In the genomic region with DNA sequence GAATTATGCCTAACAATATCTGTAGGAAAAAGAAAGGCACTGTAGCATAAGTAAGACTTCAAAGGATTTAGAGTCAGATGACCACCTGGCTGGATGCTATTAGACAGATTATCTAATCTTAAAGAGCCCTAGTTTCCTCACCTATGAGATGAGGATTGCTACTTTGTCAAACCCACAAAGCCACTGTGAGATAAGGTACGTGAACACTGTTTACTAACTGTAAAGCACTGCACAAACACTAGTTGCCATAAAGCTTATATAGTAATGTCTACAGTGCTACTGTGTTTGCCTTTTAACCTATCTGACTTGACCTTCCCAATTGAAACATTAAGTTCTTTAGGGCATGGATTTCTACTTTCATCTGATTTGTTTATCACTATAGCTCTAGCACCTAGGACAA, we compare ENCODE assay signal across 25 cellular contexts. TPM values are rescaled to one million over a fixed set of nuclear protein-coding genes. Genes with fewer than 3 reads are reported as not detected.
DNase-seq lines count a peak whose midpoint lies in the region; ATAC-seq and TF ChIP-seq lines count a peak whose summit lies in the region.
"Had no signal": no experiment of that assay in that cellular context is flagged by ENCODE, and none has a peak within 500 bp of the region (broad histone marks: within the 10 kb centered on the region; RNA-seq: fewer than 3 reads in every experiment).

No MANE protein-coding gene starts in this region.

- H3K4me1 ChIP-seq in CD8-positive, alpha-beta T cell (ENCODE audit: insufficient read depth, low read length), result peaks cover 57% of the 10 kb centered on the region
- H3K4me1 ChIP-seq in effector memory CD4-positive, alpha-beta T cell (ENCODE audit: control insufficient read depth, insufficient read depth, low read length, poor library complexity, severe bottlenecking), result peaks cover 29% of the 10 kb centered on the region
- peaks cover 44 to 48% of the 10 kb centered on the region in 2 donors for H3K4me1 ChIP-seq in naive thymus-derived CD4-positive, alpha-beta T cell (ENCODE audit: control insufficient read depth in 2 of 2, insufficient read depth in 2 of 2, low read length in 2 of 2)

- no peak overlapping the region for H3K4me3 ChIP-seq in CD8-positive, alpha-beta T cell (ENCODE audit: low read depth, low read length)
- no peak overlapping the region for H3K4me3 ChIP-seq in effector memory CD4-positive, alpha-beta T cell (ENCODE audit: insufficient read depth, low read depth, low read length, poor library complexity, severe bottlenecking)
- no peak overlapping the region for H3K4me3 ChIP-seq in naive thymus-derived CD4-positive, alpha-beta T cell (ENCODE audit: low read length)
- H3K4me3 ChIP-seq: GM23248, Peyer's patch had no signal

- no peaks in the 10 kb centered on the region for H3K9me3 ChIP-seq in CD4-positive, alpha-beta T cell (ENCODE audit: control insufficient read depth, low read length)
- H3K9me3 ChIP-seq in CD8-positive, alpha-beta T cell (ENCODE audit: low read length), result no peaks in the 10 kb centered on the region
- H3K9me3 ChIP-seq in effector memory CD4-positive, alpha-beta T cell (ENCODE audit: control insufficient read depth, low read length), result no peaks in the 10 kb centered on the region
- H3K9me3 ChIP-seq in naive thymus-derived CD4-positive, alpha-beta T cell (ENCODE audit: control insufficient read depth in 2 of 3, low read length in 3 of 3), result no peaks in the 10 kb centered on the region
- H3K9me3 ChIP-seq: Peyer's patch had no signal

- TF ChIP-seq CTCF in CD4-positive, alpha-beta T cell (IDR thresholded peaks at IDR 0.05), result no peak
- TF ChIP-seq CTCF in CD8-positive, alpha-beta T cell (IDR thresholded peaks at IDR 0.05), result no peak

- no peak overlapping the region for H3K4me3 Mint-ChIP-seq in CD4-positive, alpha-beta T cell
- H3K4me3 Mint-ChIP-seq in CD8-positive, alpha-beta T cell, result no peak overlapping the region
- no peak overlapping the region for H3K4me3 Mint-ChIP-seq in naive thymus-derived CD4-positive, alpha-beta T cell

- H3K27me3 Mint-ChIP-seq in CD4-positive, alpha-beta T cell, result no peaks in the 10 kb centered on the region
- no peaks in the 10 kb centered on the region for H3K27me3 Mint-ChIP-seq in CD8-positive, alpha-beta T cell (ENCODE audit: low read depth)
- H3K27me3 Mint-ChIP-seq in naive thymus-derived CD4-positive, alpha-beta T cell, result no peaks in the 10 kb centered on the region

- no peak overlapping the region for H3K27ac ChIP-seq in CD4-positive, alpha-beta T cell (ENCODE audit: low read depth, low read length)
- no peak overlapping the region for H3K27ac ChIP-seq in CD8-positive, alpha-beta T cell (ENCODE audit: low read depth, low read length)
- H3K27ac ChIP-seq in effector memory CD4-positive, alpha-beta T cell (ENCODE audit: insufficient read depth, low read length, poor library complexity, severe bottlenecking), result peak overlapping the region; percentile 30
- peak overlapping the region; percentile 16 for H3K27ac ChIP-seq in naive thymus-derived CD4-positive, alpha-beta T cell (ENCODE audit: low read depth, low read length)
- H3K27ac ChIP-seq: C4-2B, GM23248, Peyer's patch had no signal

- no peaks in the 10 kb centered on the region for H3K9me3 Mint-ChIP-seq in CD4-positive, alpha-beta T cell
- no peaks in the 10 kb centered on the region for H3K9me3 Mint-ChIP-seq in CD8-positive, alpha-beta T cell
- peaks cover 0 to 1% (median 0%) of the 10 kb centered on the region in 11 donors for H3K9me3 Mint-ChIP-seq in naive thymus-derived CD4-positive, alpha-beta T cell

- POLR2A ChIA-PET in CD4-positive, alpha-beta T cell (lab: Charles Lee), result interaction anchor here (2.8 kb wide), 1 partner anchor 9 kb away, joined by 19 read pairs; a partner anchor contains a TSS
- POLR2A ChIA-PET in CD8-positive, alpha-beta T cell (lab: Charles Lee), result interaction anchor here (4.1 kb wide), 1 partner anchor 9 kb away, joined by 27 read pairs; a partner anchor contains a TSS
- POLR2A ChIA-PET in naive thymus-derived CD4-positive, alpha-beta T cell (lab: Charles Lee), result interaction anchor here (0.6 to 19.7 kb wide), 6 partner anchors 5 to 199 kb away, joined by 3 to 715 read pairs (median 3); a partner anchor contains a TSS

- H3K4me1 Mint-ChIP-seq in CD4-positive, alpha-beta T cell (ENCODE audit: low read depth), result peaks cover 91% of the 10 kb centered on the region
- H3K4me1 Mint-ChIP-seq in CD8-positive, alpha-beta T cell (ENCODE audit: low read depth), result peaks cover 83% of the 10 kb centered on the region
- peaks cover 47 to 95% (median 86%) of the 10 kb centered on the region in 7 donors for H3K4me1 Mint-ChIP-seq in naive thymus-derived CD4-positive, alpha-beta T cell

- peaks cover 57% of the 10 kb centered on the region for H3K36me3 ChIP-seq in CD8-positive, alpha-beta T cell (ENCODE audit: insufficient read depth, low read length)
- H3K36me3 ChIP-seq in effector memory CD4-positive, alpha-beta T cell (ENCODE audit: control insufficient read depth, insufficient read depth, low read length), result peaks cover 59% of the 10 kb centered on the region
- peaks cover 12 to 59% (median 15%) of the 10 kb centered on the region in 3 experiments for H3K36me3 ChIP-seq in naive thymus-derived CD4-positive, alpha-beta T cell (ENCODE audit: control insufficient read depth in 2 of 3, insufficient read depth in 3 of 3, low read length in 3 of 3)

- no peak for ATAC-seq in CD4-positive, alpha-beta T cell (ENCODE audit: poor library complexity)
- ATAC-seq in CD8-positive, alpha-beta T cell, result no peak
- ATAC-seq in naive thymus-derived CD4-positive, alpha-beta T cell, result no peak
- ATAC-seq in HG02798 (IDR thresholded peaks at IDR 0.05; ENCODE audit: poor library complexity, unreplicated experiment), result no peak

- intact Hi-C loops in CD4-positive, alpha-beta T cell (cut with DNase I, micrococcal nuclease), result no loop called here
- intact Hi-C loops in CD8-positive, alpha-beta T cell (cut with DNase I, micrococcal nuclease), result no loop called here
- intact Hi-C loops in naive thymus-derived CD4-positive, alpha-beta T cell (cut with micrococcal nuclease), result no loop called here

- CTCF ChIA-PET in CD4-positive, alpha-beta T cell (lab: Charles Lee), result interaction anchor here (1.0 to 1.4 kb wide), 4 partner anchors 9 to 22 kb away, joined by 3 to 6 read pairs (median 5); a partner anchor contains a TSS
- CTCF ChIA-PET in CD8-positive, alpha-beta T cell (lab: Charles Lee), result interaction anchor here (0.7 to 6.0 kb wide), 6 partner anchors 10 to 123 kb away, joined by 3 to 51 read pairs (median 4); a partner anchor contains a TSS
- CTCF ChIA-PET in naive thymus-derived CD4-positive, alpha-beta T cell (lab: Charles Lee), result interaction anchor here (0.6 to 2.6 kb wide), 6 partner anchors 9 to 206 kb away, joined by 3 to 9 read pairs (median 4); no protein-coding TSS in a partner anchor

- peaks cover 92% of the 10 kb centered on the region for H3K36me3 Mint-ChIP-seq in CD4-positive, alpha-beta T cell (ENCODE audit: low read depth)
- H3K36me3 Mint-ChIP-seq in CD8-positive, alpha-beta T cell, result peaks cover 85% of the 10 kb centered on the region
- peaks cover 21 to 81% (median 65%) of the 10 kb centered on the region in 5 donors for H3K36me3 Mint-ChIP-seq in naive thymus-derived CD4-positive, alpha-beta T cell

- no peak for DNase-seq in CD4-positive, alpha-beta T cell
- no peak for DNase-seq in CD8-positive, alpha-beta T cell
- no peak for DNase-seq in effector memory CD4-positive, alpha-beta T cell
- no peak for DNase-seq in naive thymus-derived CD4-positive, alpha-beta T cell
- DNase-seq in NCI-H1417 (lab: John Stamatoyannopoulos, UW), result no peak
- DNase-seq in NCI-H2171 (lab: John Stamatoyannopoulos, UW), result no peak
- DNase-seq: ACHN; AML-193; Calu3; DMS53; EL; GM23248; HCEC 1CT; MM.1S; NCI-H1092; NCI-H146; NCI-H2029 treated with DMSO at 0.1 percent for 48 hours; NCI-H446 treated with DMSO at 0.1 percent for 48 hours; NCI-H69; NK-92 treated with Interleukin-12 subunit alpha and Interleukin-12 subunit beta, amount 100 ng/mL, for 24 hours; Peyer's patch had no signal

- peak overlapping the region; percentile 96 for H3K27ac Mint-ChIP-seq in CD4-positive, alpha-beta T cell
- peak overlapping the region; percentile 90 for H3K27ac Mint-ChIP-seq in CD8-positive, alpha-beta T cell
- H3K27ac Mint-ChIP-seq in naive thymus-derived CD4-positive, alpha-beta T cell, result peak overlapping the region in 8 of 9 donors; percentile 16 to 100 (median 93)

- H3K27me3 ChIP-seq in CD4-positive, alpha-beta T cell (ENCODE audit: control insufficient read depth, insufficient read depth, low read length), result no peaks in the 10 kb centered on the region
- H3K27me3 ChIP-seq in CD8-positive, alpha-beta T cell (ENCODE audit: insufficient read depth, low read length), result no peaks in the 10 kb centered on the region
- H3K27me3 ChIP-seq in effector memory CD4-positive, alpha-beta T cell (replicated peaks; ENCODE audit: control insufficient read depth, insufficient read depth, low read length, poor library complexity, severe bottlenecking), result no peaks in the 10 kb centered on the region
- no peaks in the 10 kb centered on the region for H3K27me3 ChIP-seq in naive thymus-derived CD4-positive, alpha-beta T cell (ENCODE audit: control insufficient read depth in 2 of 2, insufficient read depth in 2 of 2, low read length in 2 of 2)
- H3K27me3 ChIP-seq: Peyer's patch had no signal

RNA-seq across cellular contexts. Expression of a gene that starts 10.3 kb away (rescaled TPM):
- total RNA-seq in CD4-positive, alpha-beta T cell, result 10 to 100 TPM; 42.8 to 45.8 TPM
- total RNA-seq in CD8-positive, alpha-beta T cell, result 10 to 100 TPM; 45.7 to 50.6 TPM
- 10 to 100 TPM; 26.8 to 55.3 (median 43.8) TPM for total RNA-seq in naive thymus-derived CD4-positive, alpha-beta T cell
- polyA plus RNA-seq in naive thymus-derived CD4-positive, alpha-beta T cell, result 10 to 100 TPM; 24.5 to 29.3 TPM

RNA-seq across cellular contexts. Expression of a gene that starts 26.0 kb away (rescaled TPM):
- under 1 TPM; 0.30 to 0.34 TPM for total RNA-seq in CD4-positive, alpha-beta T cell
- under 1 TPM; 0.14 to 0.33 TPM for total RNA-seq in CD8-positive, alpha-beta T cell
- total RNA-seq in naive thymus-derived CD4-positive, alpha-beta T cell, result 1 to 10 TPM; 1.3 to 4.3 (median 2.3) TPM
- polyA plus RNA-seq in naive thymus-derived CD4-positive, alpha-beta T cell, result 10 to 100 TPM; 13.6 to 14.2 TPM
- total RNA-seq: Calu3, GM23248, LHCN-M2, Peyer's patch, SK-MEL-5 had no signal
- polyA plus RNA-seq: GM23248 had no signal

RNA-seq across cellular contexts. Expression of a gene that starts 58.9 kb away (rescaled TPM):
- total RNA-seq in CD4-positive, alpha-beta T cell, result not detected
- under 1 TPM in 1 of 2 experiments, not detected in 1; 0.08 TPM for total RNA-seq in CD8-positive, alpha-beta T cell
- total RNA-seq in naive thymus-derived CD4-positive, alpha-beta T cell, result not detected
- polyA plus RNA-seq in naive thymus-derived CD4-positive, alpha-beta T cell, result under 1 TPM in 1 of 2 donors, not detected in 1; 0.05 TPM
- total RNA-seq: GM23248, LHCN-M2, Peyer's patch had no signal
- polyA plus RNA-seq: GM23248 had no signal

Comparison
In these comparisons a context has a peak if more than half of its experiments do, and no peak if none do; other contexts are left out.
1. H3K27ac ChIP-seq: peak in effector memory CD4-positive, alpha-beta T cell (single experiment) and naive thymus-derived CD4-positive, alpha-beta T cell (single experiment); none in CD4-positive, alpha-beta T cell (single experiment) and CD8-positive, alpha-beta T cell (single experiment).
2. Peak in every context shown above with its lines, with median percentiles within 50 percentile points of each other: H3K27ac Mint-ChIP-seq.